In the genomic region with DNA sequence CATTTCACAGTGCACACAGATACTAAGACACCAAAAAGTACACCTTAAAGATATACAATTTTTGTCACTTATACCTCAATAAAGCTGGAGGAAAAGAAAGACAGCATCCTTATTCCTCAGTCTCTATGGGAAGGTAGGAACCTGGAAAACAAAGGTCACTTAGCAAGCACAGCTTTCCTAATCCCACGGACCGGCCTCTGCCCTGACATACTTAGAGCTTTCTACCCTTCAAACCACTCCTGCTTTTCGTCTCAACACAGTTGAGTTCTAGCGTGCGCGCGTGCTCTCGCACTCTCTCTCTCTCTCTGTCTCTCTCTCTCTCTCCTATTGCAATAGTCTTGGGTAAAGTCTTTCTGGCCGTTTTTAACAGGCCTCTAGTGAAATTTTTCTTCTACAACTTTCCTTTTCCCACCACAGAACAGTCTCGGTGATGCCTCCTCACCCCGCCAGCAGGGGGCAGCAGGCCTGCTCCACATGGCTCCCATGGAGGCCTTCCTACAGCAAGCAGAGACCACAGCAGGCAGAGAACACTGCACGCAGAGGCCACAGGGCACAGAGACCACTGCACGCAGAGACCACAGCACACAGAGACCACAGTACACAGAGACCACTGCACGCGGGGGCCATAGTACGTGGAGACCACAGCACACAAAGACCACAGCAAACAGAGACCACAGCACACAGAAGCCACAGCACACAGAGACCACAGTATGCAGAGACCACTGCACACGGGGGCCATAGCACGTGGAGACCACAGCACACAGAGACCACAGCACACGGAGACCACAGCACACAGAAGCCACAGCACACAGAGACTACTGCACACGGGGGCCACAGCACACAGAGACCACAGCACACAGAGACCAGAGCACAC, we compare ENCODE assay signal across 8 cellular contexts.
DNase-seq lines count a peak whose midpoint lies in the region; ATAC-seq and TF ChIP-seq lines count a peak whose summit lies in the region.

No MANE protein-coding gene starts in this region.

- H3K9me3 Mint-ChIP-seq in activated T-helper 17 cell treated with anti-CD3 and anti-CD28 coated beads, Interleukin-2, amount 50 U/mL, for 72 hours = no peaks in the 10 kb centered on the region

- CTCF ChIA-PET in PC-9 (lab: Charles Lee) = interaction anchor here (0.9 kb wide), 1 partner anchor 301 kb away, joined by 4 read pairs; no protein-coding TSS in a partner anchor

- no peak overlapping the region for H3K4me2 ChIP-seq in PC-9

- intact Hi-C loops in PC-9 (cut with micrococcal nuclease; ENCODE audit: unreplicated experiment) (loop anchor here (1.0 kb wide), 1 partner anchor 302 kb away; no protein-coding TSS in a partner anchor), sciatic nerve (cut with DNase I) (no loop called here)

- no TSS peak for BruUV-seq in PC-9 (replicated peaks; lab: Mats Ljungman, UMichigan)

- no peaks in the 10 kb centered on the region for H3K27me3 Mint-ChIP-seq in activated T-helper 17 cell treated with anti-CD3 and anti-CD28 coated beads, Interleukin-2, amount 50 U/mL, for 72 hours

- no peaks in the 10 kb centered on the region for H3K4me1 Mint-ChIP-seq in activated T-helper 17 cell treated with anti-CD3 and anti-CD28 coated beads, Interleukin-2, amount 50 U/mL, for 72 hours

- H3K9me3 ChIP-seq in PC-9 (ENCODE audit: insufficient read depth, low read depth) = peaks cover 3% of the 10 kb centered on the region; the same call in 1 of the 2 replicates

- no peaks in the 10 kb centered on the region for H3K9me2 ChIP-seq in PC-9 (ENCODE audit: insufficient read depth)

- H3K36me3 Mint-ChIP-seq in activated T-helper 17 cell treated with anti-CD3 and anti-CD28 coated beads, Interleukin-2, amount 50 U/mL, for 72 hours (ENCODE audit: low read depth) = no peaks in the 10 kb centered on the region

- no peak overlapping the region for H3K27ac Mint-ChIP-seq in activated T-helper 17 cell treated with anti-CD3 and anti-CD28 coated beads, Interleukin-2, amount 50 U/mL, for 72 hours

- no peak overlapping the region for H2AFZ ChIP-seq in PC-9

- no peak overlapping the region for H3K4me3 Mint-ChIP-seq in activated T-helper 17 cell treated with anti-CD3 and anti-CD28 coated beads, Interleukin-2, amount 50 U/mL, for 72 hours

- H3K36me3 ChIP-seq in PC-9 (ENCODE audit: low read depth) = no peaks in the 10 kb centered on the region

- peak; percentile 87 for TF ChIP-seq CTCF in PC-9 (conservative IDR thresholded peaks at IDR 0.05)

- H3F3A ChIP-seq in PC-9 (ENCODE audit: insufficient read depth, low read depth) = no peaks in the 10 kb centered on the region

- no peak overlapping the region for H3K4me3 ChIP-seq in PC-9

- H3K4me1 ChIP-seq in PC-9 (replicated peaks; ENCODE audit: insufficient read depth) = no peaks in the 10 kb centered on the region

- ATAC-seq in GM18508 (IDR thresholded peaks at IDR 0.05; ENCODE audit: insufficient read depth, unreplicated experiment) = peak; percentile 63
- peak; percentile 62 for ATAC-seq in HG02970 (IDR thresholded peaks at IDR 0.05; ENCODE audit: low FRiP score, unreplicated experiment)
- peak; percentile 79 for ATAC-seq in activated T-helper 17 cell treated with anti-CD3 and anti-CD28 coated beads, Interleukin-2, amount 50 U/mL, for 72 hours (replicated peaks)
- ATAC-seq in sciatic nerve = no peak

- DNase-seq in AG08396 (ENCODE audit: low spot score) (peak; percentile 53), PC-9 (peak in 1 of 2 experiments; percentile 31), iris pigment epithelial cell (ENCODE audit: low read depth) (peak; percentile 9), sciatic nerve (ENCODE audit: low spot score) (no peak)
- DNase-seq in stimulated activated CD8-positive, alpha-beta memory T cell treated with anti-CD3 and anti-CD28 coated beads, Interleukin-4, amount 100 ng/mL, for 24 hours (ENCODE audit: low read depth) = peak; percentile 56

- H3K27ac ChIP-seq in PC-9 = no peak overlapping the region

- no peaks in the 10 kb centered on the region for H4K20me1 ChIP-seq in PC-9 (ENCODE audit: insufficient read depth)

- POLR2A ChIA-PET in PC-9 (lab: Charles Lee; ENCODE audit: unreplicated experiment) = no interaction called here

- H3K79me2 ChIP-seq in PC-9 (ENCODE audit: low read depth) = no peaks in the 10 kb centered on the region

- H3K27me3 ChIP-seq in PC-9 (ENCODE audit: insufficient read depth, low read depth) = no peaks in the 10 kb centered on the region
